In the genomic region with DNA sequence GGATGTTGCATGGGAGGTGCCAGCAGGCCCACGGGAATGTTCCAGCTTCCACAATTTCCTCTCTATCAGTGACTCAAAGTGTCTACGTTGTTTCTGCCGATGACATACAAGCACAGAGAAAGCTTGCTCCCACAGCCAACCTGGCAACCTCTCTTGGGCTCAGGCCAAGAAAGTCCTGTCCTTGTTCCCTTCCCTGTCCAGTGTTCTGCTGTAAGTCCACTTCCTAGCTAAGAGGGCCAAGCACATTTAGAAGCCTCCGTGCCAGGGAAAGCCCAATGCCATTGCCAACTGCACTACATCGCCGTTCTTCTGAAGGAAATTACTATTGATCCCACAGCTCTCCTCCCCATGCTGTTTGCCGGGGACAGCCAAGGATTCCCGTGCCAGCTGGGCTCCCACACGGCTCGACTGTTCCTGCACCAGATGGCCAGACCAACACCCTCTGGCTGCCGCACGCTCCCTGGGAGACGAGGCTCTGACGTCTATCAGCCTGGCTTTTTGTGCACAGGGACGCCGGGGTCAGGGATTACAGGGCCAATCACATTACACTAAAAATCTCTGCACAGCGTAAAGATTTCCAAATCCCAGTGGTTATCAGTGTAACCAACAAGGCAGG, we compare ENCODE assay signal across 8 cellular contexts.
DNase-seq lines count a peak whose midpoint lies in the region; ATAC-seq and TF ChIP-seq lines count a peak whose summit lies in the region.

No MANE protein-coding gene starts in this region.

- ATAC-seq in left ventricle myocardium superior (peak; percentile 93), HG02885 (IDR thresholded peaks at IDR 0.05; ENCODE audit: poor library complexity, unreplicated experiment) (no peak)
- ATAC-seq in activated naive CD8-positive, alpha-beta T cell treated with anti-CD3 and anti-CD28 coated beads, Interleukin-2, amount 50 U/mL, for 24 hours, result no peak

- no peak overlapping the region for H3K27ac Mint-ChIP-seq in activated naive CD8-positive, alpha-beta T cell treated with anti-CD3 and anti-CD28 coated beads, Interleukin-2, amount 50 U/mL, for 24 hours

- in situ Hi-C loops in HAP-1 (cut with MboI; ENCODE audit: low sequenced_read_pairs), result no loop called here

- H3K4me1 Mint-ChIP-seq in activated naive CD8-positive, alpha-beta T cell treated with anti-CD3 and anti-CD28 coated beads, Interleukin-2, amount 50 U/mL, for 24 hours, result peaks cover 37% of the 10 kb centered on the region

- H3K9me3 ChIP-seq in skeletal muscle satellite cell (replicated peaks; ENCODE audit: low read length) (no peaks in the 10 kb centered on the region), HAP-1 (no peaks in the 10 kb centered on the region)

- no peaks in the 10 kb centered on the region for H3K27me3 ChIP-seq in skeletal muscle satellite cell (ENCODE audit: control insufficient read depth, insufficient read depth, low read length)
- no peaks in the 10 kb centered on the region for H3K27me3 ChIP-seq in HAP-1 (ENCODE audit: low read depth)

- intact Hi-C loops in left ventricle myocardium superior (cut with micrococcal nuclease), result no loop called here

- H3K4me3 ChIP-seq in skeletal muscle satellite cell (ENCODE audit: low read length) (no peak overlapping the region), HAP-1 (no peak overlapping the region)

- no peaks in the 10 kb centered on the region for H3K27me3 Mint-ChIP-seq in activated naive CD8-positive, alpha-beta T cell treated with anti-CD3 and anti-CD28 coated beads, Interleukin-2, amount 50 U/mL, for 24 hours

- H3K36me3 Mint-ChIP-seq in activated naive CD8-positive, alpha-beta T cell treated with anti-CD3 and anti-CD28 coated beads, Interleukin-2, amount 50 U/mL, for 24 hours (ENCODE audit: low read depth), result no peaks in the 10 kb centered on the region

- CTCF ChIA-PET in GM10248 (lab: Yijun Ruan, JAX), result interaction anchor here (0.7 to 1.6 kb wide), 5 partner anchors 9 to 655 kb away, joined by 3 to 4 read pairs (median 3); no protein-coding TSS in a partner anchor

- no peaks in the 10 kb centered on the region for H3K9me3 Mint-ChIP-seq in activated naive CD8-positive, alpha-beta T cell treated with anti-CD3 and anti-CD28 coated beads, Interleukin-2, amount 50 U/mL, for 24 hours

- no peak for TF ChIP-seq CTCF in GM10248 (IDR thresholded peaks at IDR 0.05; ENCODE audit: control extremely low read depth, extremely low read depth, low read depth, missing control alignments)

- peaks cover 44% of the 10 kb centered on the region for H3K4me1 ChIP-seq in skeletal muscle satellite cell (ENCODE audit: control insufficient read depth, insufficient read depth, low read length)
- H3K4me1 ChIP-seq in HAP-1, result peaks cover 18% of the 10 kb centered on the region

- H3K4me3 Mint-ChIP-seq in activated naive CD8-positive, alpha-beta T cell treated with anti-CD3 and anti-CD28 coated beads, Interleukin-2, amount 50 U/mL, for 24 hours, result no peak overlapping the region

- H3K4me2 ChIP-seq in skeletal muscle satellite cell (ENCODE audit: low read length), result peak overlapping the region; percentile 7

- peak overlapping the region; percentile 47 for H3K9ac ChIP-seq in skeletal muscle satellite cell (ENCODE audit: low read depth, low read length)

- H3K36me3 ChIP-seq in skeletal muscle satellite cell (ENCODE audit: insufficient read depth, low read length), result no peaks in the 10 kb centered on the region
- H3K36me3 ChIP-seq in HAP-1 (replicated peaks), result no peaks in the 10 kb centered on the region

- DNase-seq in HCEC 1CT (peak; percentile 57), amniotic epithelial cell (ENCODE audit: low read depth) (peak; percentile 37), left ventricle myocardium superior (peak; percentile 84), HAP-1 (ENCODE audit: low spot score in 2 of 2) (no peak), GM10248 (ENCODE audit: extremely low spot score) (no peak)
- DNase-seq in activated naive CD8-positive, alpha-beta T cell treated with anti-CD3 and anti-CD28 coated beads, Interleukin-2, amount 50 U/mL, for 24 hours, result no peak

- POLR2A ChIA-PET in GM10248 (lab: Yijun Ruan, JAX), result no interaction called here

Comparison
In these comparisons a context has a peak if more than half of its experiments do, and no peak if none do; other contexts are left out.
1. DNase-seq: peak in HCEC 1CT (single experiment), amniotic epithelial cell (single experiment) and left ventricle myocardium superior (single experiment); none in activated naive CD8-positive, alpha-beta T cell treated with anti-CD3 and anti-CD28 coated beads, Interleukin-2, amount 50 U/mL, for 24 hours (single experiment), HAP-1 (0 of 2) and GM10248 (single experiment).